Comparison of ENCODE assay signal across 27 cellular contexts in the genomic region with DNA sequence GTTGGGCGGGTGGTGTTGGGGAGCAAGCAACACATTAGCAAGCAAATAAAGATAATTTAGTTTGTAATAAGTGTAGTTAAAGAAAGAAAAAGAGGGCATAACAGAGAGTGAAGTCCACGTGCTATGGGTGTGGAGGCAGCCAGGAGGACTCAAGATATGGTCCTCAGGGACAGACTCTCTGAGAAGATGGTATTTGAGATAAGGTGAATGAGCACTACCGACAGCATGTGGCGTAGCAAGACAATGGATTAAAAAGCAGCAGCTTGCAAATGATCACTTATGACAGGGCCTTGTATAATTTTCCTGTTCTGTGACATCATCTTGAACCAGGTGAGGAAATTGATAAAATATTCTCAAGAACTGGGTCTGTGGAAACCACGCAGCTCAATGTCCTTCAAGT.
"Had no signal": no experiment of that assay in that cellular context is flagged by ENCODE, and none has a peak within 500 bp of the region (broad histone marks: within the 10 kb centered on the region; RNA-seq: fewer than 3 reads in every experiment).

No MANE protein-coding gene starts in this region.

- H3K27me3 ChIP-seq: ascending aorta, cardiac muscle cell had no signal

- H3K4me3 ChIP-seq: ascending aorta, cardiac muscle cell had no signal

- H3K27ac ChIP-seq: ascending aorta, cardiac muscle cell, VCaP had no signal

- H3K9me3 ChIP-seq: ascending aorta had no signal

- DNase-seq: activated B cell treated with CpG ODN at 0.5 μM for 24 hours; activated CD4-positive, alpha-beta memory T cell treated with anti-CD3 and anti-CD28 coated beads for 36 hours; activated CD4-positive, alpha-beta T cell treated with anti-CD3 and anti-CD28 coated beads for 4 hours; activated CD4-positive, alpha-beta T cell treated with anti-CD3 and anti-CD28 coated beads, Interleukin-2, amount 10 ng/mL, durations not matched to agents 24 days and 14 days; activated CD4-positive, alpha-beta T cell treated with anti-CD3 and anti-CD28 coated beads, Interleukin-2, amount 50 U/mL, for 1 hour; activated CD4-positive, alpha-beta T cell treated with anti-CD3 and anti-CD28 coated beads, Interleukin-2, amount 50 U/mL, for 4 hours; activated CD4-positive, CD25-positive, alpha-beta regulatory T cell treated with anti-CD3 and anti-CD28 coated beads, Interleukin-2, amount 50 U/mL, for 72 hours; activated CD8-positive, alpha-beta memory T cell treated with anti-CD3 and anti-CD28 coated beads, Interleukin-2, amount 50 U/mL, for 4 hours; activated CD8-positive, alpha-beta T cell treated with anti-CD3 and anti-CD28 coated beads for 36 hours; activated effector memory CD4-positive, alpha-beta T cell treated with Interleukin-2 at 50 U/mL for 16 hours; activated gamma-delta T cell; activated naive CD4-positive, alpha-beta T cell treated with anti-CD3 and anti-CD28 coated beads, Interleukin-2, amount 10 ng/mL, durations not matched to agents 7 days and 5 days; activated naive CD4-positive, alpha-beta T cell treated with Interleukin-2 at 50 U/mL for 16 hours; activated naive CD8-positive, alpha-beta T cell treated with anti-CD3 and anti-CD28 coated beads, Interleukin-2, amount 10 ng/mL, durations not matched to agents 7 days and 5 days; activated naive CD8-positive, alpha-beta T cell treated with anti-CD3 and anti-CD28 coated beads, Interleukin-2, amount 50 U/mL, for 24 hours; activated T-cell treated with anti-CD3 and anti-CD28 coated beads, Interleukin-2, amount 50 U/mL, for 24 hours; activated T-cell treated with anti-CD3 and anti-CD28 coated beads, Interleukin-2, amount 50 U/mL, for 48 hours; amygdala; anterior cingulate cortex; caudate nucleus; cerebellar nuclear complex; T-helper 1 cell; T-helper 2 cell; T-helper 9 cell had no signal

- H3K4me1 ChIP-seq: ascending aorta had no signal

- H3K36me3 ChIP-seq: ascending aorta, cardiac muscle cell had no signal
